In the genomic region with DNA sequence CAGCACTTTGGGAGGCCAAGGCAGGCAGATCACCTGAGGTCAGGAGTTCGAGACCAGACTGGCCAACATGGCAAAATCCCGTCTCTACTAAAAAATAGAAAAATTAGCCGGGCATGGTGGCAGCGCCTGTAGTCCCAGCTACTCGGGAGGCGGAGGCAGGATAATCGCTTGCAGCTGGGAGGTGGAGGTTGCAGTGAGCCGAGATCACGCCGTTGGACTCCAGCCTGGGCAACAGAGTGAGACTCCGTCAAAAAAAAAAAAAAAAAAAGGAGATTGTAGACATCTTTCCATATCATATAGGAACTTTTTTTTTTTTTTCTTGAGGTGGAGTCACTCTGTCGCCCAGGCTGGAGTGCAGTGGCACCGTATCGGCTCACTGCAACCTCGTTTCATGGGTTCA, we compare ENCODE assay signal across 7 cellular contexts. TPM values are rescaled to one million over a fixed set of nuclear protein-coding genes. Genes with fewer than 3 reads are reported as not detected.
DNase-seq lines count a peak whose midpoint lies in the region; ATAC-seq and TF ChIP-seq lines count a peak whose summit lies in the region.
"Not testable (repeated sequence)": the region's sequence is repeated elsewhere in the genome, so short reads cannot be mapped to it uniquely, and the experiment has no call there.

No MANE protein-coding gene starts in this region.

- not testable (repeated sequence) for H3K4ac ChIP-seq in mesenchymal stem cell (ENCODE audit: low read depth in 1 of 2, low read length in 2 of 2)

- in situ Hi-C loops in brain microvascular endothelial cell (cut with HindIII; ENCODE audit: low pct_ligation_motif_present, low sequenced_read_pairs): not testable (repeated sequence)

- peak overlapping the region; percentile 93 for H3K27ac Mint-ChIP-seq in activated CD8-positive, alpha-beta T cell treated with anti-CD3 and anti-CD28 coated beads for 36 hours

- H3K4me3 ChIP-seq in GM08714 (ENCODE audit: low read length): peak overlapping the region; percentile 88; the same call in 1 of the 2 replicates
- peak overlapping the region; percentile 89 for H3K4me3 ChIP-seq in OCI-LY1 (ENCODE audit: low read depth, low read length, poor library complexity, severe bottlenecking)
- peak overlapping the region; percentile 78 for H3K4me3 ChIP-seq in brain microvascular endothelial cell (ENCODE audit: low read depth, low read length)
- H3K4me3 ChIP-seq in fibroblast of mammary gland (ENCODE audit: control insufficient read depth, low read depth, low read length): peak overlapping the region; percentile 69
- H3K4me3 ChIP-seq in mesenchymal stem cell (ENCODE audit: insufficient read depth in 1 of 2, low read depth in 1 of 2, low read length in 2 of 2): peak overlapping the region in 1 of 2 experiments; percentile 93
- H3K4me3 ChIP-seq in rectal smooth muscle tissue (ENCODE audit: low read length): peak overlapping the region; percentile 91

- not testable (repeated sequence) for H3K18ac ChIP-seq in mesenchymal stem cell (ENCODE audit: low read depth in 1 of 2, low read length in 2 of 2)

- not testable (repeated sequence) for H3K9me2 ChIP-seq in OCI-LY1 (ENCODE audit: low read depth, low read length)

- H4K20me1 ChIP-seq in OCI-LY1 (ENCODE audit: insufficient read depth, low read length): not testable (repeated sequence)

- not testable (repeated sequence) for H3K27me3 Mint-ChIP-seq in activated CD8-positive, alpha-beta T cell treated with anti-CD3 and anti-CD28 coated beads for 36 hours

- H4K8ac ChIP-seq in mesenchymal stem cell (ENCODE audit: low read length): not testable (repeated sequence)

- not testable (repeated sequence) for TF ChIP-seq CTCF in OCI-LY1 (IDR thresholded peaks at IDR 0.05; ENCODE audit: low read length); activated CD8-positive, alpha-beta T cell treated with anti-CD3 and anti-CD28 coated beads for 36 hours (IDR thresholded peaks at IDR 0.05); brain microvascular endothelial cell (IDR thresholded peaks at IDR 0.05; ENCODE audit: low read depth, low read length, missing control alignments); fibroblast of mammary gland (conservative IDR thresholded peaks at IDR 0.05; ENCODE audit: control insufficient read depth, insufficient read depth, low read depth, low read length)

- peak overlapping the region; percentile 92 for H3K4me2 ChIP-seq in OCI-LY1 (ENCODE audit: low read length)
- H3K4me2 ChIP-seq in mesenchymal stem cell (ENCODE audit: low read length, poor library complexity, severe bottlenecking): not testable (repeated sequence)

- not testable (repeated sequence) for H4K91ac ChIP-seq in mesenchymal stem cell (ENCODE audit: low read length)

- H3K9me3 Mint-ChIP-seq in activated CD8-positive, alpha-beta T cell treated with anti-CD3 and anti-CD28 coated beads for 36 hours: not testable (repeated sequence)

- not testable (repeated sequence) for H3K27ac ChIP-seq in OCI-LY1 (ENCODE audit: low read depth, low read length, poor library complexity, severe bottlenecking); brain microvascular endothelial cell; mesenchymal stem cell (ENCODE audit: low read length, poor library complexity, severe bottlenecking)
- peak overlapping the region; percentile 93 for H3K27ac ChIP-seq in rectal smooth muscle tissue (ENCODE audit: low read depth, low read length)

- not testable (repeated sequence) for H2BK15ac ChIP-seq in mesenchymal stem cell (ENCODE audit: low read depth, poor library complexity, severe bottlenecking)

- H3K9ac ChIP-seq in OCI-LY1 (ENCODE audit: low read length) (peak overlapping the region; percentile 86; the same call in 1 of the 2 replicates), mesenchymal stem cell (ENCODE audit: low read length) (peak overlapping the region; percentile 94)
- not testable (repeated sequence) for H3K9ac ChIP-seq in rectal smooth muscle tissue (ENCODE audit: low read length)

- 87% methylated on average over 11 of the region's 15 CpGs for WGBS in mesenchymal stem cell

- H3F3A ChIP-seq in OCI-LY1 (ENCODE audit: insufficient read depth, low read length): not testable (repeated sequence)

- ATAC-seq in activated CD8-positive, alpha-beta T cell treated with anti-CD3 and anti-CD28 coated beads for 36 hours: not testable (repeated sequence)

- H2AFZ ChIP-seq in OCI-LY1 (ENCODE audit: low read length); mesenchymal stem cell (ENCODE audit: low read depth, low read length): not testable (repeated sequence)

- not testable (repeated sequence) for H3K14ac ChIP-seq in mesenchymal stem cell (ENCODE audit: low read length in 2 of 2)

- peaks cover 20% of the 10 kb centered on the region; the same call in 1 of the 2 replicates for H3K36me3 ChIP-seq in OCI-LY1 (ENCODE audit: insufficient read depth, low read length)
- not testable (repeated sequence) for H3K36me3 ChIP-seq in brain microvascular endothelial cell (replicated peaks); mesenchymal stem cell (ENCODE audit: control insufficient read depth in 1 of 2, insufficient read depth in 2 of 2, low read depth in 1 of 2, low read length in 2 of 2); rectal smooth muscle tissue (ENCODE audit: control insufficient read depth, insufficient read depth, low read length)

- not testable (repeated sequence) for H3K79me2 ChIP-seq in OCI-LY1 (ENCODE audit: insufficient read depth, low read length)

- H3K4me1 Mint-ChIP-seq in activated CD8-positive, alpha-beta T cell treated with anti-CD3 and anti-CD28 coated beads for 36 hours (ENCODE audit: low read depth): peaks cover 18% of the 10 kb centered on the region

- DNase-seq in activated CD8-positive, alpha-beta T cell treated with anti-CD3 and anti-CD28 coated beads for 36 hours; brain microvascular endothelial cell; fibroblast of mammary gland (ENCODE audit: low read depth); mesenchymal stem cell: not testable (repeated sequence)

- peaks cover 21% of the 10 kb centered on the region for H3K4me1 ChIP-seq in OCI-LY1 (ENCODE audit: insufficient read depth, low read length, severe bottlenecking)
- peaks cover 11% of the 10 kb centered on the region for H3K4me1 ChIP-seq in mesenchymal stem cell (ENCODE audit: control insufficient read depth, insufficient read depth, low read depth, low read length)
- H3K4me1 ChIP-seq in rectal smooth muscle tissue (ENCODE audit: control insufficient read depth, insufficient read depth, low read length): not testable (repeated sequence)

- peaks cover 14% of the 10 kb centered on the region for H3K79me1 ChIP-seq in mesenchymal stem cell (replicated peaks; ENCODE audit: low read length, poor library complexity, severe bottlenecking)

- not testable (repeated sequence) for H3K23ac ChIP-seq in mesenchymal stem cell (ENCODE audit: low read length in 2 of 2)

- H3K36me3 Mint-ChIP-seq in activated CD8-positive, alpha-beta T cell treated with anti-CD3 and anti-CD28 coated beads for 36 hours (ENCODE audit: low read depth): peaks cover 12% of the 10 kb centered on the region

- H2BK12ac ChIP-seq in mesenchymal stem cell (ENCODE audit: low read length in 2 of 2): not testable (repeated sequence)

- not testable (repeated sequence) for H2BK5ac ChIP-seq in mesenchymal stem cell (ENCODE audit: low read depth, low read length, poor library complexity, severe bottlenecking)

- CTCF ChIA-PET in activated CD8-positive, alpha-beta T cell treated with anti-CD3 and anti-CD28 coated beads for 36 hours (lab: Charles Lee): not testable (repeated sequence)

- intact Hi-C loops in activated CD8-positive, alpha-beta T cell treated with anti-CD3 and anti-CD28 coated beads for 36 hours (cut with micrococcal nuclease): not testable (repeated sequence)

- H3K27me3 ChIP-seq in OCI-LY1 (ENCODE audit: insufficient read depth, low read length); brain microvascular endothelial cell (replicated peaks); mesenchymal stem cell (ENCODE audit: control insufficient read depth in 1 of 2, insufficient read depth in 1 of 2, low read length in 2 of 2); rectal smooth muscle tissue (ENCODE audit: control insufficient read depth, insufficient read depth, low read length): not testable (repeated sequence)

- not testable (repeated sequence) for H2AK5ac ChIP-seq in mesenchymal stem cell (ENCODE audit: low read length, severe bottlenecking)

- POLR2A ChIA-PET in activated CD8-positive, alpha-beta T cell treated with anti-CD3 and anti-CD28 coated beads for 36 hours (lab: Charles Lee): not testable (repeated sequence)

- not testable (repeated sequence) for H3K9me3 ChIP-seq in OCI-LY1 (ENCODE audit: low read length); mesenchymal stem cell (ENCODE audit: control insufficient read depth, low read length)

- peak overlapping the region; percentile 85 for H3K4me3 Mint-ChIP-seq in activated CD8-positive, alpha-beta T cell treated with anti-CD3 and anti-CD28 coated beads for 36 hours

- H2BK120ac ChIP-seq in mesenchymal stem cell (ENCODE audit: low read depth, low read length): not testable (repeated sequence)

RNA-seq across cellular contexts. Expression of a gene that starts 13.8 kb away (rescaled TPM):
- 1 to 10 TPM; 1.3 TPM for total RNA-seq in activated CD8-positive, alpha-beta T cell treated with anti-CD3 and anti-CD28 coated beads for 36 hours
- polyA plus RNA-seq in mesenchymal stem cell (2013, experiment 1 of 2): 1.8 TPM
- 1.6 TPM for polyA plus RNA-seq in mesenchymal stem cell (2013, experiment 2 of 2)

RNA-seq across cellular contexts. Expression of a gene that starts 19.2 kb away (rescaled TPM):
- 100 to 1,000 TPM; 116 to 121 TPM for total RNA-seq in activated CD8-positive, alpha-beta T cell treated with anti-CD3 and anti-CD28 coated beads for 36 hours
- polyA plus RNA-seq in mesenchymal stem cell (2013, experiment 1 of 2): 106 TPM
- polyA plus RNA-seq in mesenchymal stem cell (2013, experiment 2 of 2): 108 TPM

RNA-seq across cellular contexts. Expression of a gene that starts 50.4 kb away (rescaled TPM):
- total RNA-seq in activated CD8-positive, alpha-beta T cell treated with anti-CD3 and anti-CD28 coated beads for 36 hours: 1 to 10 TPM; 2.2 to 2.3 TPM
- 11.4 TPM for polyA plus RNA-seq in mesenchymal stem cell (2013, experiment 1 of 2)
- 11.1 TPM for polyA plus RNA-seq in mesenchymal stem cell (2013, experiment 2 of 2)
